ENCODE assay signal across 23 cellular contexts in genomic region chr22:43483266-43483665, GRCh38.
DNase-seq lines count a peak whose midpoint lies in the region; FAIRE-seq and TF ChIP-seq lines count a peak whose summit lies in the region.
"Had no signal": no experiment of that assay in that cellular context is flagged by ENCODE, and none has a peak within 500 bp of the region (broad histone marks: within the 10 kb centered on the region; RNA-seq: fewer than 3 reads in every experiment).

No MANE protein-coding gene starts in this region.

- H4K20me1 ChIP-seq in hepatocyte (ENCODE audit: insufficient read depth, poor library complexity, severe bottlenecking): no peaks in the 10 kb centered on the region
- H4K20me1 ChIP-seq: BLaER1 treated with 17β-estradiol and CSF1 and Interleukin-3, amounts not matched to agents 10 nM and 100 nM had no signal

- H3K23ac ChIP-seq in neuronal stem cell (ENCODE audit: low read depth, low read length, poor library complexity): peak overlapping the region; percentile 10

- no peak overlapping the region for H2BK5ac ChIP-seq in neuronal stem cell (ENCODE audit: low read length)

- H3K4me2 ChIP-seq in neuronal stem cell (ENCODE audit: insufficient read depth, low read length, poor library complexity, severe bottlenecking) (no peak overlapping the region), hepatocyte (no peak overlapping the region)
- H3K4me2 ChIP-seq: A549 had no signal

- H3K4ac ChIP-seq in neuronal stem cell (ENCODE audit: low read length): no peak overlapping the region

- no peak overlapping the region for H2AK5ac ChIP-seq in neuronal stem cell (ENCODE audit: low read depth, low read length)

- H2BK12ac ChIP-seq in neuronal stem cell (ENCODE audit: low read length): no peak overlapping the region

- intact Hi-C loops in kidney (cut with DNase I): no loop called here

- H2BK120ac ChIP-seq in neuronal stem cell (ENCODE audit: low read depth, low read length): no peak overlapping the region

- no peak overlapping the region for H3K14ac ChIP-seq in neuronal stem cell (ENCODE audit: low read length)

- no peak for TF ChIP-seq CTCF in kidney (IDR thresholded peaks at IDR 0.05; ENCODE audit: borderline replicate concordance, extremely low read depth, insufficient read depth)
- TF ChIP-seq CTCF in hepatocyte (IDR thresholded peaks at IDR 0.05; ENCODE audit: poor library complexity): no peak

- H3K79me2 ChIP-seq in hepatocyte: no peaks in the 10 kb centered on the region

- no peaks in the 10 kb centered on the region for H3K4me1 ChIP-seq in kidney (ENCODE audit: control insufficient read depth in 1 of 2, insufficient read depth in 1 of 2, low read depth in 1 of 2, low read length in 2 of 2)
- peaks cover 0 to 16% of the 10 kb centered on the region in 2 donors for H3K4me1 ChIP-seq in neuronal stem cell (ENCODE audit: control insufficient read depth in 2 of 2, insufficient read depth in 1 of 2, low read depth in 1 of 2, low read length in 2 of 2)
- H3K4me1 ChIP-seq in hepatocyte (ENCODE audit: insufficient read depth): no peaks in the 10 kb centered on the region
- H3K4me1 ChIP-seq: A549 had no signal

- H3K9me3 ChIP-seq in kidney (ENCODE audit: control insufficient read depth in 1 of 2, low read length in 2 of 2): no peaks in the 10 kb centered on the region
- peaks cover 0 to 2% of the 10 kb centered on the region in 2 donors for H3K9me3 ChIP-seq in neuronal stem cell (replicated peaks in 1 of 2; ENCODE audit: control insufficient read depth in 2 of 2, insufficient read depth in 1 of 2, low read depth in 1 of 2, low read length in 2 of 2)
- H3K9me3 ChIP-seq in hepatocyte (ENCODE audit: low read depth): no peaks in the 10 kb centered on the region
- H3K9me3 ChIP-seq: A549; BLaER1 treated with 17β-estradiol and CSF1 and Interleukin-3, amounts not matched to agents 10 nM and 100 nM had no signal

- no peak overlapping the region for H3K18ac ChIP-seq in neuronal stem cell (ENCODE audit: low read length)

- no peak overlapping the region for H4K8ac ChIP-seq in neuronal stem cell (ENCODE audit: low read depth, low read length)

- H3K4me3 ChIP-seq in H7 (ENCODE audit: insufficient read depth, low read depth, low read length) (no peak overlapping the region), kidney (ENCODE audit: low read length in 2 of 2) (no peak overlapping the region), neuronal stem cell (ENCODE audit: low read length in 2 of 2) (no peak overlapping the region), hepatocyte (no peak overlapping the region)
- H3K4me3 ChIP-seq: A549; BLaER1 treated with 17β-estradiol and CSF1 and Interleukin-3, amounts not matched to agents 10 nM and 100 nM; GM12878 had no signal

- H3K79me1 ChIP-seq in neuronal stem cell (ENCODE audit: low read depth, low read length): peaks cover 6% of the 10 kb centered on the region

- no peak overlapping the region for H3K27ac ChIP-seq in kidney (ENCODE audit: low read depth in 2 of 2, low read length in 2 of 2)
- H3K27ac ChIP-seq in neuronal stem cell (replicated peaks; ENCODE audit: low read length): no peak overlapping the region
- no peak overlapping the region for H3K27ac ChIP-seq in hepatocyte
- H3K27ac ChIP-seq: 22Rv1; A549; BLaER1 treated with 17β-estradiol and CSF1 and Interleukin-3, amounts not matched to agents 10 nM and 100 nM; C4-2B had no signal

- peak; percentile 57 for DNase-seq in H7
- peak; percentile 56 for DNase-seq in kidney
- no peak for DNase-seq in neuronal stem cell (ENCODE audit: low spot score)
- no peak for DNase-seq in hepatocyte (ENCODE audit: low spot score)
- no peak for DNase-seq in activated naive CD4-positive, alpha-beta T cell treated with anti-CD3 and anti-CD28 coated beads, Interleukin-2, amount 50 U/mL, for 16 hours
- DNase-seq: AML-193; CD4-positive, alpha-beta T cell; CD8-positive, alpha-beta memory T cell; COR-L47; DMS 273 treated with DMSO at 0.1 percent for 48 hours; DMS153; DMS53; DMS79; DND-41; EL; GDM1 had no signal

- no peak overlapping the region for H2BK15ac ChIP-seq in neuronal stem cell (ENCODE audit: low read length)

- H4K91ac ChIP-seq in neuronal stem cell (ENCODE audit: low read depth, low read length, poor library complexity): no peak overlapping the region

- H3K9ac ChIP-seq in kidney (ENCODE audit: low read length in 2 of 2) (no peak overlapping the region), neuronal stem cell (ENCODE audit: low read depth, low read length, poor library complexity) (no peak overlapping the region)
- H3K9ac ChIP-seq: BLaER1 treated with 17β-estradiol and CSF1 and Interleukin-3, amounts not matched to agents 10 nM and 100 nM had no signal

- no peak for FAIRE-seq in kidney (lab: Jason Lieb, UNC)
- FAIRE-seq: A549, GM12878, GM12892, GM18507 had no signal

- no peaks in the 10 kb centered on the region for H3K36me3 ChIP-seq in H7 (replicated peaks; ENCODE audit: control insufficient read depth, insufficient read depth, low read length)
- H3K36me3 ChIP-seq in kidney (ENCODE audit: control insufficient read depth in 1 of 2, insufficient read depth in 2 of 2, low read length in 2 of 2): no peaks in the 10 kb centered on the region
- H3K36me3 ChIP-seq in neuronal stem cell (replicated peaks in 1 of 2; ENCODE audit: control insufficient read depth in 2 of 2, insufficient read depth in 2 of 2, low read length in 2 of 2): peaks cover 0 to 12% of the 10 kb centered on the region in 2 donors
- no peaks in the 10 kb centered on the region for H3K36me3 ChIP-seq in hepatocyte (replicated peaks; ENCODE audit: insufficient read depth, low read depth)
- H3K36me3 ChIP-seq: BLaER1 treated with 17β-estradiol and CSF1 and Interleukin-3, amounts not matched to agents 10 nM and 100 nM had no signal

- no peaks in the 10 kb centered on the region for H3K9me2 ChIP-seq in hepatocyte (replicated peaks; ENCODE audit: insufficient read depth)

- no CpG with 5 or more reads among the region's 13 CpGs for WGBS in neuronal stem cell (ENCODE audit: extremely low coverage in 2 of 2, insufficient read length in 2 of 2, insufficient replicate concordance in 1 of 2), 2 donors
- 94% methylated on average over 13 of the region's 13 CpGs for WGBS in hepatocyte (ENCODE audit: low lambda C conversion rate, missing lambda C conversion rate)

- H2AFZ ChIP-seq in neuronal stem cell (ENCODE audit: low read length) (no peak overlapping the region), hepatocyte (no peak overlapping the region)

- H3K27me3 ChIP-seq in H7 (ENCODE audit: control insufficient read depth, insufficient read depth, low read length) (no peaks in the 10 kb centered on the region), neuronal stem cell (ENCODE audit: control insufficient read depth in 3 of 3, insufficient read depth in 3 of 3, low read depth in 1 of 3, low read length in 3 of 3) (peaks cover 0 to 19% (median 0%) of the 10 kb centered on the region in 3 experiments), hepatocyte (no peaks in the 10 kb centered on the region)
- H3K27me3 ChIP-seq: BLaER1 treated with 17β-estradiol and CSF1 and Interleukin-3, amounts not matched to agents 10 nM and 100 nM had no signal

Comparison
In these comparisons a context has a peak if more than half of its experiments do, and no peak if none do; other contexts are left out.
1. DNase-seq: peak in H7 (single experiment) and kidney (single experiment); none in neuronal stem cell (single experiment), hepatocyte (single experiment) and activated naive CD4-positive, alpha-beta T cell treated with anti-CD3 and anti-CD28 coated beads, Interleukin-2, amount 50 U/mL, for 16 hours (single experiment).